In genomic region chr9:131734165-131734610, GRCh38 we compare ENCODE assay signal across 9 cellular contexts. TPM values are rescaled to one million over a fixed set of nuclear protein-coding genes. Genes with fewer than 3 reads are reported as not detected.
DNase-seq lines count a peak whose midpoint lies in the region; ATAC-seq, FAIRE-seq and TF ChIP-seq lines count a peak whose summit lies in the region.
"Had no signal": no experiment of that assay in that cellular context is flagged by ENCODE, and none has a peak within 500 bp of the region (broad histone marks: within the 10 kb centered on the region; RNA-seq: fewer than 3 reads in every experiment).

No MANE protein-coding gene starts in this region.

- peak overlapping the region; percentile 94 for H3K27ac ChIP-seq in ACC112 (ENCODE audit: low read depth, low read length)
- H3K27ac ChIP-seq in pancreas = peak overlapping the region in 3 of 4 donors; percentile 19 to 69 (median 60)

- TF ChIP-seq CTCF in pancreas (IDR thresholded peaks at IDR 0.05) = no peak

- H3K9me3 ChIP-seq in pancreas = no peaks in the 10 kb centered on the region

- H3K4me1 ChIP-seq in ACC112 (ENCODE audit: control insufficient read depth, insufficient read depth, low read length, unreplicated experiment) (peaks cover 59% of the 10 kb centered on the region), pancreas (peaks cover 31 to 64% (median 40%) of the 10 kb centered on the region in 3 donors)

- peak overlapping the region; percentile 81 for H3K4me3 Mint-ChIP-seq in dendritic cell treated with granulocyte-macrophage colony-stimulating factor and Interleukin-4, amounts not matched to agents 40 ng/mL and 50 ng/mL, for 4 days

- TF ChIP-seq POLR2A in H54 (IDR thresholded peaks at IDR 0.05; ENCODE audit: low read depth, low read length) = no peak

- H3K27ac Mint-ChIP-seq in dendritic cell treated with granulocyte-macrophage colony-stimulating factor and Interleukin-4, amounts not matched to agents 40 ng/mL and 50 ng/mL, for 4 days = peak overlapping the region; percentile 87

- H2AFZ ChIP-seq in ACC112 (ENCODE audit: low read length, unreplicated experiment) = no peak overlapping the region

- peak; percentile 30 for ATAC-seq in SK-N-SH treated with all-trans-retinoic acid at 6 μM for 48 hours
- peak in 3 of 4 donors; percentile 3 to 14 (median 6) for ATAC-seq in pancreas
- no peak for ATAC-seq in GM21576 (IDR thresholded peaks at IDR 0.05; ENCODE audit: unreplicated experiment)

- DNase-seq in H54 (ENCODE audit: insufficient read length, low spot score) (peak; percentile 22), pancreas (peak in 2 of 6 donors; percentile 73 to 75), DMS114 treated with DMSO at 0.1 percent for 48 hours (lab: John Stamatoyannopoulos, UW; ENCODE audit: unreplicated experiment) (no peak)
- DNase-seq in stimulated activated CD4-positive, alpha-beta T cell treated with anti-CD3 and anti-CD28 coated beads, Interleukin-12 subunit alpha, Interleukin-12 subunit beta, amount 100 ng/mL, for 4 hours = no peak

- no peaks in the 10 kb centered on the region for H3K27me3 Mint-ChIP-seq in dendritic cell treated with granulocyte-macrophage colony-stimulating factor and Interleukin-4, amounts not matched to agents 40 ng/mL and 50 ng/mL, for 4 days

- peaks cover 54% of the 10 kb centered on the region for H3K79me2 ChIP-seq in ACC112 (ENCODE audit: control insufficient read depth, insufficient read depth, low read length, unreplicated experiment)

- WGBS in pancreas, 2 donors = 25 to 26% methylated on average over 6 of the region's 6 CpGs

- H3K4me3 ChIP-seq in ACC112 (ENCODE audit: low read depth, low read length) (peak overlapping the region; percentile 17), pancreas (no peak overlapping the region)

- H3K36me3 Mint-ChIP-seq in dendritic cell treated with granulocyte-macrophage colony-stimulating factor and Interleukin-4, amounts not matched to agents 40 ng/mL and 50 ng/mL, for 4 days (ENCODE audit: low read depth) = peaks cover 80% of the 10 kb centered on the region

- no peaks in the 10 kb centered on the region for H3K9me3 Mint-ChIP-seq in dendritic cell treated with granulocyte-macrophage colony-stimulating factor and Interleukin-4, amounts not matched to agents 40 ng/mL and 50 ng/mL, for 4 days

- peaks cover 79% of the 10 kb centered on the region for H3K4me1 Mint-ChIP-seq in dendritic cell treated with granulocyte-macrophage colony-stimulating factor and Interleukin-4, amounts not matched to agents 40 ng/mL and 50 ng/mL, for 4 days (ENCODE audit: low read depth)

- intact Hi-C loops in dendritic cell treated with granulocyte-macrophage colony-stimulating factor and Interleukin-4, amounts not matched to agents 40 ng/mL and 50 ng/mL, for 4 days (cut with micrococcal nuclease) = loop anchor here (10.0 kb wide), 1 partner anchor 59 kb away; no protein-coding TSS in a partner anchor
- intact Hi-C loops in pancreas (cut with DNase I) = no loop called here

- H3K27me3 ChIP-seq in ACC112 (ENCODE audit: insufficient read depth, low read length) = no peaks in the 10 kb centered on the region
- H3K27me3 ChIP-seq in pancreas = no peaks in the 10 kb centered on the region

- H3K36me3 ChIP-seq in ACC112 (ENCODE audit: insufficient read depth, low read length) (no peaks in the 10 kb centered on the region), pancreas (no peaks in the 10 kb centered on the region)

- FAIRE-seq in H54 (lab: Jason Lieb, UNC) (no peak), pancreas (lab: Jason Lieb, UNC) (no peak)
- FAIRE-seq: endometrium had no signal

TF ChIP-seq in SK-N-SH treated with all-trans-retinoic acid at 6 μM for 48 hours, 23 proteins besides CTCF, POLR2A, EP300 and RAD21:
- no peak for TF ChIP-seq ZNF8 (CRISPR knock-in tag; IDR thresholded peaks at IDR 0.05)
- no peak for TF ChIP-seq PPARA (CRISPR knock-in tag; IDR thresholded peaks at IDR 0.05; ENCODE audit: borderline replicate concordance)
- no peak for TF ChIP-seq CSRNP3 (CRISPR knock-in tag; IDR thresholded peaks at IDR 0.05)
- TF ChIP-seq ISL1 (CRISPR knock-in tag; IDR thresholded peaks at IDR 0.05) = no peak
- TF ChIP-seq RARB (CRISPR knock-in tag; IDR thresholded peaks at IDR 0.05) = no peak
- TF ChIP-seq POU6F1 (CRISPR knock-in tag; IDR thresholded peaks at IDR 0.05; ENCODE audit: borderline replicate concordance, low read depth) = no peak
- TF ChIP-seq SNAI2 (CRISPR knock-in tag; IDR thresholded peaks at IDR 0.05) = no peak
- no peak for TF ChIP-seq TOX (CRISPR knock-in tag; IDR thresholded peaks at IDR 0.05; ENCODE audit: borderline replicate concordance)
- no peak for TF ChIP-seq TCF4 (CRISPR knock-in tag; IDR thresholded peaks at IDR 0.05; ENCODE audit: borderline replicate concordance)
- no peak for TF ChIP-seq CREB5 (CRISPR knock-in tag; IDR thresholded peaks at IDR 0.05; ENCODE audit: low read depth)
- no peak for TF ChIP-seq CSDC2 (CRISPR knock-in tag; IDR thresholded peaks at IDR 0.05)
- no peak for TF ChIP-seq ARNTL (CRISPR knock-in tag; IDR thresholded peaks at IDR 0.05; ENCODE audit: borderline replicate concordance, low read depth)
- no peak for TF ChIP-seq BACH2 (CRISPR knock-in tag; IDR thresholded peaks at IDR 0.05; ENCODE audit: borderline replicate concordance)
- no peak for TF ChIP-seq TSHZ2 (CRISPR knock-in tag; IDR thresholded peaks at IDR 0.05)

RNA-seq across cellular contexts. Expression of gene RAPGEF1, which starts 5.7 kb away (rescaled TPM):
- 10 to 100 TPM; 38.8 to 62.6 (median 52.3) TPM for total RNA-seq in pancreas
- polyA plus RNA-seq in pancreas = 10 to 100 TPM; 17.1 to 22.8 TPM
